In the genomic region with DNA sequence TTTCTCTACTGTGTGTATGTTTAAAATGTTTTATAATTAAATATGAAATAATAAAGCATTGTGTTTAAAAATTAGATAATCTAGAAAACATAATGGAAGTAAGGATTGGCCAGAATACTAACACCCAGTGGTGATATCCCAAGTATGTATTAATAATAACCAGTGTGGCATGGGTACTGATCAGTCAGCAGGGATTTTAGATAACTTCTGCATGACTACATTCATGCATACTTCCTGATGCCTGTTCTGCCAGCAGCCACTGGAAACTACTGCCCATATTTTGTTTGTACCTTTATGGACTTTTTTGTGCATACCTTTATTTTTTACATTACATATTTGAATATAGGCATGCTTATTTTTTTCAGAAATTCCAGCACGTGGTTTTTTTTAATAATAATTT, we compare ENCODE assay signal across 24 cellular contexts.
"Had no signal": no experiment of that assay in that cellular context is flagged by ENCODE, and none has a peak within 500 bp of the region (broad histone marks: within the 10 kb centered on the region; RNA-seq: fewer than 3 reads in every experiment).

No MANE protein-coding gene starts in this region.

- H3K4me2 ChIP-seq: hepatocyte had no signal

- H3K27ac ChIP-seq: colonic mucosa, gastrocnemius medialis, heart left ventricle, hepatocyte, left lung, neutrophil, parathyroid adenoma, right lobe of liver, suprapubic skin, transverse colon, upper lobe of right lung, uterus had no signal

- H3K9ac ChIP-seq: parathyroid adenoma had no signal

- H3K27me3 ChIP-seq: colonic mucosa, gastrocnemius medialis, heart left ventricle, hepatocyte, left lung, neutrophil, right lobe of liver, suprapubic skin, transverse colon, upper lobe of right lung, uterus had no signal

- H3K36me3 ChIP-seq: colonic mucosa, gastrocnemius medialis, heart left ventricle, left lung, neutrophil, right lobe of liver, suprapubic skin, transverse colon, upper lobe of right lung, uterus had no signal

- H2AFZ ChIP-seq: hepatocyte, parathyroid adenoma had no signal

- H3K79me2 ChIP-seq: hepatocyte, parathyroid adenoma had no signal

- H3K9me3 ChIP-seq: colonic mucosa, gastrocnemius medialis, mucosa of descending colon, neutrophil, right lobe of liver, suprapubic skin, transverse colon, upper lobe of right lung, uterus had no signal

- DNase-seq: colonic mucosa; effector memory CD4-positive, alpha-beta T cell; gastrocnemius medialis; heart left ventricle; kidney; left cardiac atrium; left lung; mesenchymal stem cell; mucosa of descending colon; naive B cell; right lobe of liver; small intestine; stimulated activated CD4-positive, alpha-beta T cell treated with anti-CD3 and anti-CD28 coated beads, Interleukin-15, amount 100 ng/mL, for 24 hours; stimulated activated CD4-positive, alpha-beta T cell treated with anti-CD3 and anti-CD28 coated beads, Interleukin-2, amount 100 ng/mL, for 48 hours; stimulated activated naive B cell treated with anti-CD40 and anti-IgM and Interleukin-4, amounts not matched to agents 10 μg/mL and 1 μg/mL and 100 μg/mL, for 72 hours; stimulated activated naive CD8-positive, alpha-beta T cell treated with anti-CD3 and anti-CD28 coated beads, Interleukin-15, amount 100 ng/mL, for 72 hours; transverse colon; upper lobe of right lung; uterus had no signal

- H3K4me1 ChIP-seq: colonic mucosa, gastrocnemius medialis, heart left ventricle, left lung, parathyroid adenoma, right lobe of liver, suprapubic skin, transverse colon, upper lobe of right lung, uterus had no signal

- H3K4me3 ChIP-seq: colonic mucosa, gastrocnemius medialis, heart left ventricle, hepatocyte, left lung, mucosa of descending colon, right lobe of liver, suprapubic skin, transverse colon, upper lobe of right lung, uterus had no signal

- ATAC-seq: gastrocnemius medialis; heart left ventricle; left cardiac atrium; left lung; mucosa of descending colon; natural killer cell treated with Interleukin-12 subunit alpha and Interleukin-12 subunit beta and Interleukin-15 and Interleukin-18, amount 100 ng/mL, for 72 hours; right lobe of liver; stimulated activated naive B cell treated with anti-CD40 and anti-IgM and Interleukin-4, amounts not matched to agents 10 μg/mL and 1 μg/mL and 100 μg/mL, for 72 hours; stimulated activated naive CD8-positive, alpha-beta T cell treated with anti-CD3 and anti-CD28 coated beads, Interleukin-15, amount 100 ng/mL, for 72 hours; upper lobe of right lung had no signal
